ENCODE assay signal across 8 cellular contexts in genomic region chr11:18633256-18634139, GRCh38. TPM values are rescaled to one million over a fixed set of nuclear protein-coding genes. Genes with fewer than 3 reads are reported as not detected.
A peak's percentile ranks its signal among the peaks of the same experiment; 100 is the strongest.
DNase-seq lines count a peak whose midpoint lies in the region; ATAC-seq, FAIRE-seq and TF ChIP-seq lines count a peak whose summit lies in the region.

No MANE protein-coding gene starts in this region.

- H3K36me3 Mint-ChIP-seq in effector memory CD8-positive, alpha-beta T cell (ENCODE audit: insufficient read depth) = peaks cover 18% of the 10 kb centered on the region
- H3K36me3 Mint-ChIP-seq in nephron progenitor cell (ENCODE audit: low read depth) = no peaks in the 10 kb centered on the region

- H3K27me3 ChIP-seq in heart right ventricle = no peaks in the 10 kb centered on the region

- H3K4me1 Mint-ChIP-seq in effector memory CD8-positive, alpha-beta T cell (ENCODE audit: low read depth in 2 of 2) = peaks cover 17 to 38% of the 10 kb centered on the region in 2 donors
- H3K4me1 Mint-ChIP-seq in nephron progenitor cell = peaks cover 21% of the 10 kb centered on the region

- TF ChIP-seq CTCF in heart right ventricle (IDR thresholded peaks at IDR 0.05) (no peak), nephron progenitor cell (IDR thresholded peaks at IDR 0.05) (no peak)

- DNase-seq in heart right ventricle (peak in 1 of 2 donors; percentile 10), left ventricle myocardium superior (no peak), RPMI7951 (ENCODE audit: low read depth) (peak; percentile 61), nephron progenitor cell (peak; percentile 16), NCI-H524 treated with DMSO at 0.1 percent for 48 hours (lab: John Stamatoyannopoulos, UW) (no peak), RCC 7860 (ENCODE audit: low spot score) (no peak)
- peak; percentile 3 to 19 (median 12) for DNase-seq in effector memory CD8-positive, alpha-beta T cell

- peak overlapping the region; percentile 87 to 95 for H3K4me3 Mint-ChIP-seq in effector memory CD8-positive, alpha-beta T cell
- peak overlapping the region; percentile 99 for H3K4me3 Mint-ChIP-seq in nephron progenitor cell

- no peaks in the 10 kb centered on the region for H3K9me3 ChIP-seq in heart right ventricle

- FAIRE-seq in RCC 7860 (lab: Jason Lieb, UNC) = no peak

- H3K4me3 ChIP-seq in heart right ventricle = peak overlapping the region; percentile 65 to 96 (median 81)

- ATAC-seq in heart right ventricle = no peak
- ATAC-seq in left ventricle myocardium superior = no peak
- ATAC-seq in HG02852 (IDR thresholded peaks at IDR 0.05; ENCODE audit: unreplicated experiment) = peak; percentile 42
- ATAC-seq in effector memory CD8-positive, alpha-beta T cell (replicated peaks) = no peak

- peak overlapping the region; percentile 83 to 96 (median 94) for H3K27ac ChIP-seq in heart right ventricle

- intact Hi-C loops in heart right ventricle (cut with DNase I) = loop anchor here in 7 of 10 donors (1.0 to 10.0 kb wide), 10 partner anchors 45 to 313 kb away; partner anchors contain the start of genes UEVLD (in 6 of the 7), TMEM86A (in 5 of the 7), GTF2H1 (in 3 of the 7) and HPS5 (in 3 of the 7)
- intact Hi-C loops in left ventricle myocardium superior (cut with micrococcal nuclease) = no loop called here

- peaks cover 0 to 6% of the 10 kb centered on the region in 2 donors for H3K27me3 Mint-ChIP-seq in effector memory CD8-positive, alpha-beta T cell
- peaks cover 25% of the 10 kb centered on the region for H3K27me3 Mint-ChIP-seq in nephron progenitor cell (ENCODE audit: low read depth, poor library complexity)

- H3K36me3 ChIP-seq in heart right ventricle = peaks cover 0 to 6% (median 0%) of the 10 kb centered on the region in 9 donors

- H3K9me3 Mint-ChIP-seq in effector memory CD8-positive, alpha-beta T cell = no peaks in the 10 kb centered on the region
- H3K9me3 Mint-ChIP-seq in nephron progenitor cell = no peaks in the 10 kb centered on the region

- WGBS in heart right ventricle, 2 donors = 8 to 10% methylated on average over 31 of the region's 31 CpGs

- peaks cover 4 to 44% (median 13%) of the 10 kb centered on the region in 9 donors for H3K4me1 ChIP-seq in heart right ventricle

- H3K27ac Mint-ChIP-seq in effector memory CD8-positive, alpha-beta T cell = peak overlapping the region; percentile 96 to 100
- H3K27ac Mint-ChIP-seq in nephron progenitor cell = peak overlapping the region; percentile 100

RNA-seq across cellular contexts. Expression of gene SPTY2D1, which starts 0.6 kb away (rescaled TPM):
- 10 to 100 TPM in 6 of 10 donors, 1 to 10 TPM in 4; 7.3 to 18.8 (median 10.2) TPM for total RNA-seq in heart right ventricle
- polyA plus RNA-seq in heart right ventricle = 1 to 10 TPM; 1.9 to 3.5 TPM
- 9.4 TPM for total RNA-seq in left ventricle myocardium superior
- 10.7 and 11.7 TPM in 2 replicates for total RNA-seq in RPMI7951 (2014; rRNA removed; shearing (Covaris generic))

RNA-seq across cellular contexts. Expression of gene MISFA, which starts 33.9 kb away (rescaled TPM):
- 10 to 100 TPM in 6 of 10 donors, 1 to 10 TPM in 4; 7.1 to 16.6 (median 10.8) TPM for total RNA-seq in heart right ventricle
- 10 to 100 TPM in 1 of 2 donors, 1 to 10 TPM in 1; 1.7 to 18.4 TPM for polyA plus RNA-seq in heart right ventricle
- total RNA-seq in left ventricle myocardium superior = 10.3 TPM
- 0.60 TPM in 1 of 2 replicates, not detected in the other for total RNA-seq in RPMI7951 (2014; rRNA removed; shearing (Covaris generic))

RNA-seq across cellular contexts. Expression of gene UEVLD, which starts 45.0 kb away (rescaled TPM):
- total RNA-seq in heart right ventricle (10 to 100 TPM; 13.7 to 25.8 (median 18.6) TPM), left ventricle myocardium superior (18.5 TPM)
- polyA plus RNA-seq in heart right ventricle = 1 to 10 TPM; 5.6 to 7.1 TPM
- 26.4 and 27.9 TPM in 2 replicates for total RNA-seq in RPMI7951 (2014; rRNA removed; shearing (Covaris generic))

Comparison
In these comparisons a context has a peak if more than half of its experiments do, and no peak if none do; other contexts are left out.
1. DNase-seq: peak in RPMI7951 (single experiment), effector memory CD8-positive, alpha-beta T cell (3 of 3) and nephron progenitor cell (single experiment); none in left ventricle myocardium superior (single experiment), NCI-H524 treated with DMSO at 0.1 percent for 48 hours (single experiment) and RCC 7860 (single experiment).